26 cellular contexts compared by ENCODE assay signal in genomic region chrX:40015693-40016092, GRCh38.
DNase-seq lines count a peak whose midpoint lies in the region; ATAC-seq and TF ChIP-seq lines count a peak whose summit lies in the region.
"Had no signal": no experiment of that assay in that cellular context is flagged by ENCODE, and none has a peak within 500 bp of the region (broad histone marks: within the 10 kb centered on the region; RNA-seq: fewer than 3 reads in every experiment).

No MANE protein-coding gene starts in this region.

- no peak for DNase-seq in CD4-positive, CD25-positive, alpha-beta regulatory T cell
- DNase-seq in H9 = no peak
- no peak for DNase-seq in effector memory CD8-positive, alpha-beta T cell
- no peak for DNase-seq in activated naive CD8-positive, alpha-beta T cell treated with anti-CD3 and anti-CD28 coated beads for 36 hours
- no peak for DNase-seq in foreskin keratinocyte
- no peak for DNase-seq in NK-92 (lab: John Stamatoyannopoulos, UW; ENCODE audit: unreplicated experiment)
- DNase-seq: activated B cell treated with CpG ODN at 0.5 μM for 24 hours; activated CD8-positive, alpha-beta memory T cell treated with anti-CD3 and anti-CD28 coated beads, Interleukin-2, amount 50 U/mL, for 4 hours; activated naive CD4-positive, alpha-beta T cell treated with anti-CD3 and anti-CD28 coated beads, Interleukin-2, amount 10 ng/mL, durations not matched to agents 7 days and 5 days; amniotic stem cell; GDM1; IMR-90; NCI-H1048; NCI-H1694 treated with DMSO at 0.1 percent for 48 hours; NCI-H2171; NCI-H510A; NK-92 treated with Interleukin-12 subunit alpha and Interleukin-12 subunit beta, amount 100 ng/mL, for 24 hours; Peyer's patch; SHP77 treated with DMSO at 0.1 percent for 48 hours; small intestine; stomach; T1000 had no signal

- no peaks in the 10 kb centered on the region for H3K79me1 ChIP-seq in H9 (ENCODE audit: insufficient read depth, low read depth, low read length, poor library complexity, severe bottlenecking)

- H2BK5ac ChIP-seq in H9 (ENCODE audit: insufficient read length, low read length) = no peak overlapping the region

- H4K5ac ChIP-seq in H9 (ENCODE audit: insufficient read length, low read depth, low read length) = no peak overlapping the region

- H3K4ac ChIP-seq in H9 (ENCODE audit: low read depth, low read length) = no peak overlapping the region

- no peak overlapping the region for H3K56ac ChIP-seq in H9 (ENCODE audit: insufficient read length, low read depth, low read length)

- H2AK5ac ChIP-seq in H9 (ENCODE audit: insufficient read length, low read length) = no peak overlapping the region

- H4K8ac ChIP-seq in H9 (replicated peaks; ENCODE audit: insufficient read length, low read depth, low read length) = no peak overlapping the region

- peaks cover 0 to 2% (median 0%) of the 10 kb centered on the region in 7 donors for H3K9me3 Mint-ChIP-seq in CD4-positive, CD25-positive, alpha-beta regulatory T cell
- H3K9me3 Mint-ChIP-seq in H9 (peaks cover 41 to 46% of the 10 kb centered on the region in 2 experiments), nephron (peaks cover 3% of the 10 kb centered on the region)
- H3K9me3 Mint-ChIP-seq in effector memory CD8-positive, alpha-beta T cell = peaks cover 0 to 1% of the 10 kb centered on the region in 2 donors
- H3K9me3 Mint-ChIP-seq in activated naive CD8-positive, alpha-beta T cell treated with anti-CD3 and anti-CD28 coated beads for 36 hours = peaks cover 2% of the 10 kb centered on the region
- H3K9me3 Mint-ChIP-seq: activated B cell treated with CpG ODN at 0.5 μM for 24 hours had no signal

- no peak overlapping the region for H2AFZ ChIP-seq in H9 (ENCODE audit: low read length)

- no peak overlapping the region for H3K27ac Mint-ChIP-seq in CD4-positive, CD25-positive, alpha-beta regulatory T cell
- H3K27ac Mint-ChIP-seq in H9 (no peak overlapping the region), nephron (peak overlapping the region; percentile 12 to 83 (median 45))
- H3K27ac Mint-ChIP-seq in effector memory CD8-positive, alpha-beta T cell = no peak overlapping the region
- no peak overlapping the region for H3K27ac Mint-ChIP-seq in activated naive CD8-positive, alpha-beta T cell treated with anti-CD3 and anti-CD28 coated beads for 36 hours
- H3K27ac Mint-ChIP-seq: activated B cell treated with CpG ODN at 0.5 μM for 24 hours; activated naive CD4-positive, alpha-beta T cell treated with anti-CD3 and anti-CD28 coated beads, Interleukin-2, amount 10 ng/mL, durations not matched to agents 7 days and 5 days had no signal

- H3K36me3 Mint-ChIP-seq in CD4-positive, CD25-positive, alpha-beta regulatory T cell = no peaks in the 10 kb centered on the region
- H3K36me3 Mint-ChIP-seq in H9 (ENCODE audit: insufficient read depth in 1 of 3, low read depth in 3 of 3) = peaks cover 0 to 2% (median 1%) of the 10 kb centered on the region in 3 experiments; a peak in 1 of 7 replicates
- H3K36me3 Mint-ChIP-seq in effector memory CD8-positive, alpha-beta T cell (ENCODE audit: insufficient read depth) = peaks cover 29% of the 10 kb centered on the region
- H3K36me3 Mint-ChIP-seq in nephron (ENCODE audit: low read depth) = no peaks in the 10 kb centered on the region
- no peaks in the 10 kb centered on the region for H3K36me3 Mint-ChIP-seq in activated naive CD8-positive, alpha-beta T cell treated with anti-CD3 and anti-CD28 coated beads for 36 hours

- no peaks in the 10 kb centered on the region for H3K36me3 ChIP-seq in CD4-positive, CD25-positive, alpha-beta regulatory T cell (ENCODE audit: control insufficient read depth, insufficient read depth, low read length)
- H3K36me3 ChIP-seq: Peyer's patch, stomach, thyroid gland had no signal

- no peak overlapping the region for H3K9ac ChIP-seq in H9 (ENCODE audit: extremely low read depth, insufficient read length, low read length)

- no peaks in the 10 kb centered on the region for H3K9me3 ChIP-seq in CD4-positive, CD25-positive, alpha-beta regulatory T cell (ENCODE audit: control insufficient read depth in 2 of 2, low read length in 2 of 2)
- no peaks in the 10 kb centered on the region for H3K9me3 ChIP-seq in H9 (ENCODE audit: control insufficient read depth, low read depth, low read length)
- H3K9me3 ChIP-seq: Peyer's patch, thyroid gland had no signal

- no CpG with 5 or more reads among the region's 4 CpGs for WGBS in H9 (ENCODE audit: extremely low coverage, insufficient read length, low lambda C conversion rate)

- no peak overlapping the region for H2BK120ac ChIP-seq in H9 (ENCODE audit: low read depth, low read length, poor library complexity, severe bottlenecking)

- no peak overlapping the region for H3K27ac ChIP-seq in CD4-positive, CD25-positive, alpha-beta regulatory T cell (ENCODE audit: insufficient read depth, low read length, poor library complexity, severe bottlenecking)
- H3K27ac ChIP-seq in H9 (ENCODE audit: insufficient read length, low read depth, low read length) = no peak overlapping the region
- H3K27ac ChIP-seq in foreskin keratinocyte = no peak overlapping the region

- peaks cover 2% of the 10 kb centered on the region for H3K27me3 ChIP-seq in CD4-positive, CD25-positive, alpha-beta regulatory T cell (ENCODE audit: control insufficient read depth, insufficient read depth, low read length)
- H3K27me3 ChIP-seq in H9 (ENCODE audit: insufficient read depth, low read length) = peaks cover 31% of the 10 kb centered on the region
- no peaks in the 10 kb centered on the region for H3K27me3 ChIP-seq in foreskin keratinocyte
- H3K27me3 ChIP-seq: Peyer's patch, thyroid gland had no signal

- no peak overlapping the region for H3K18ac ChIP-seq in H9 (ENCODE audit: insufficient read length, low read depth, low read length)

- TF ChIP-seq CTCF in H9 (conservative IDR thresholded peaks at IDR 0.05) (no peak), nephron (IDR thresholded peaks at IDR 0.05; ENCODE audit: unreplicated experiment in 3 of 3) (no peak), foreskin keratinocyte (conservative IDR thresholded peaks at IDR 0.05) (no peak)

- H3K4me3 ChIP-seq in CD4-positive, CD25-positive, alpha-beta regulatory T cell (ENCODE audit: low read depth, low read length) = no peak overlapping the region

- H3K4me2 ChIP-seq in H9 (ENCODE audit: insufficient read depth, insufficient read length, low read length) = peak overlapping the region; percentile 94

- H3K23ac ChIP-seq in H9 (ENCODE audit: insufficient read length, low read depth, low read length) = no peak overlapping the region

- no peaks in the 10 kb centered on the region for H4K20me1 ChIP-seq in H9 (ENCODE audit: control insufficient read depth, insufficient read depth, insufficient read length)

- H3K27me3 Mint-ChIP-seq in CD4-positive, CD25-positive, alpha-beta regulatory T cell = peaks cover 7% of the 10 kb centered on the region
- H3K27me3 Mint-ChIP-seq in H9 (ENCODE audit: low read depth) (peaks cover 55% of the 10 kb centered on the region), nephron (ENCODE audit: low read depth) (peaks cover 9% of the 10 kb centered on the region)
- H3K27me3 Mint-ChIP-seq in effector memory CD8-positive, alpha-beta T cell = peaks cover 0 to 4% of the 10 kb centered on the region in 2 donors
- peaks cover 4% of the 10 kb centered on the region for H3K27me3 Mint-ChIP-seq in activated naive CD8-positive, alpha-beta T cell treated with anti-CD3 and anti-CD28 coated beads for 36 hours
- H3K27me3 Mint-ChIP-seq: activated B cell treated with CpG ODN at 0.5 μM for 24 hours had no signal

- H3K14ac ChIP-seq in H9 (ENCODE audit: insufficient read depth, low read length) = no peak overlapping the region

- no peaks in the 10 kb centered on the region for H3K79me2 ChIP-seq in H9 (ENCODE audit: insufficient read depth, low read length)

- no peak overlapping the region for H2BK15ac ChIP-seq in H9 (ENCODE audit: low read depth, low read length)

- H4K91ac ChIP-seq in H9 (ENCODE audit: insufficient read length, low read depth, low read length) = no peak overlapping the region

- peak overlapping the region; percentile 56 to 84 (median 60) for H3K4me3 Mint-ChIP-seq in CD4-positive, CD25-positive, alpha-beta regulatory T cell
- H3K4me3 Mint-ChIP-seq in H9 (peak overlapping the region; percentile 65 to 79), nephron (peak overlapping the region; percentile 66 to 81 (median 80))
- H3K4me3 Mint-ChIP-seq in effector memory CD8-positive, alpha-beta T cell = peak overlapping the region; percentile 47 to 78
- H3K4me3 Mint-ChIP-seq in activated naive CD8-positive, alpha-beta T cell treated with anti-CD3 and anti-CD28 coated beads for 36 hours = no peak overlapping the region
- H3K4me3 Mint-ChIP-seq: activated B cell treated with CpG ODN at 0.5 μM for 24 hours; activated naive CD4-positive, alpha-beta T cell treated with anti-CD3 and anti-CD28 coated beads, Interleukin-2, amount 10 ng/mL, durations not matched to agents 7 days and 5 days; activated T-helper 1 cell treated with anti-CD3 and anti-CD28 coated beads, Interleukin-12 subunit alpha, Interleukin-12 subunit beta, Interleukin-2, Interleukin-4 antibody, amounts not matched to agents 30 ng/mL and 10 ng/mL and 1 ng/mL, durations not matched to agents 14 hours and 24 hours and 36 hours had no signal

- H3K4me1 Mint-ChIP-seq in CD4-positive, CD25-positive, alpha-beta regulatory T cell = peaks cover 0 to 18% (median 9%) of the 10 kb centered on the region in 4 donors
- H3K4me1 Mint-ChIP-seq in H9 (peaks cover 15 to 27% of the 10 kb centered on the region in 2 experiments), nephron (peaks cover 16% of the 10 kb centered on the region)
- peaks cover 1 to 5% of the 10 kb centered on the region in 2 donors for H3K4me1 Mint-ChIP-seq in effector memory CD8-positive, alpha-beta T cell (ENCODE audit: low read depth in 2 of 2)
- peaks cover 14% of the 10 kb centered on the region for H3K4me1 Mint-ChIP-seq in activated naive CD8-positive, alpha-beta T cell treated with anti-CD3 and anti-CD28 coated beads for 36 hours

- H2BK20ac ChIP-seq in H9 (ENCODE audit: low read depth, low read length, poor library complexity, severe bottlenecking) = no peak overlapping the region

- H3T11ph ChIP-seq in H9 (ENCODE audit: low read length) = no peak overlapping the region

- H3K23me2 ChIP-seq in H9 (ENCODE audit: insufficient read length, low read depth, low read length, poor library complexity, severe bottlenecking) = peaks cover 9% of the 10 kb centered on the region

- no peak overlapping the region for H2BK12ac ChIP-seq in H9 (ENCODE audit: insufficient read length, low read depth, low read length)

- H3K4me1 ChIP-seq in CD4-positive, CD25-positive, alpha-beta regulatory T cell (ENCODE audit: control insufficient read depth, insufficient read depth, low read length, poor library complexity, severe bottlenecking) = peaks cover 15% of the 10 kb centered on the region
- peaks cover 3% of the 10 kb centered on the region; the same call in 1 of the 2 replicates for H3K4me1 ChIP-seq in H9 (ENCODE audit: insufficient read depth, low read length)
- no peaks in the 10 kb centered on the region for H3K4me1 ChIP-seq in foreskin keratinocyte

- no peak for ATAC-seq in CD4-positive, CD25-positive, alpha-beta regulatory T cell (ENCODE audit: low read depth in 2 of 2)
- ATAC-seq in effector memory CD8-positive, alpha-beta T cell (replicated peaks) = no peak
- no peak for ATAC-seq in GM21447 (IDR thresholded peaks at IDR 0.05; ENCODE audit: unreplicated experiment)
- no peak for ATAC-seq in foreskin keratinocyte

Comparison
In these comparisons a context has a peak if more than half of its experiments do, and no peak if none do; other contexts are left out.
1. H3K27ac Mint-ChIP-seq: peak in nephron (3 of 3); none in CD4-positive, CD25-positive, alpha-beta regulatory T cell (0 of 3), H9 (0 of 3), effector memory CD8-positive, alpha-beta T cell (0 of 2) and activated naive CD8-positive, alpha-beta T cell treated with anti-CD3 and anti-CD28 coated beads for 36 hours (single experiment).